15 cellular contexts compared by ENCODE assay signal in genomic region chr13:110422913-110423688, GRCh38.
DNase-seq lines count a peak whose midpoint lies in the region; ATAC-seq, FAIRE-seq and TF ChIP-seq lines count a peak whose summit lies in the region.
"Had no signal": no experiment of that assay in that cellular context is flagged by ENCODE, and none has a peak within 500 bp of the region (broad histone marks: within the 10 kb centered on the region; RNA-seq: fewer than 3 reads in every experiment).

No MANE protein-coding gene starts in this region.

- TF ChIP-seq POLR2A in sigmoid colon (IDR thresholded peaks at IDR 0.05) (no peak), spleen (IDR thresholded peaks at IDR 0.05) (no peak)

- H3K4me1 ChIP-seq in sigmoid colon: peaks cover 2 to 93% (median 81%) of the 10 kb centered on the region in 4 donors
- peaks cover 0 to 57% (median 22%) of the 10 kb centered on the region in 6 donors for H3K4me1 ChIP-seq in spleen

- 66 to 72% methylated on average over 12 of the region's 12 CpGs for WGBS in sigmoid colon, 2 donors
- 45 to 57% (median 53%) methylated on average over 12 of the region's 12 CpGs for WGBS in spleen, 5 donors

- H3K9me3 ChIP-seq in sigmoid colon (no peaks in the 10 kb centered on the region), spleen (no peaks in the 10 kb centered on the region)
- H3K9me3 ChIP-seq: neutrophil had no signal

- intact Hi-C loops in sigmoid colon (cut with DNase I): no loop called here
- intact Hi-C loops in spleen (cut with DNase I; ENCODE audit: low total_unique reads): loop anchor here (10.0 kb wide), 1 partner anchor 78 kb away; no protein-coding TSS in a partner anchor

- FAIRE-seq in RCC 7860 (lab: Jason Lieb, UNC): peak; percentile 89
- FAIRE-seq: endometrium, K562 had no signal

- DNase-seq in EH (ENCODE audit: low read depth): peak; percentile 46
- peak; percentile 33 for DNase-seq in RCC 7860 (ENCODE audit: low spot score)
- DNase-seq in fibroblast of peridontal ligament (ENCODE audit: extremely low read depth): peak; percentile 35
- no peak for DNase-seq in sigmoid colon
- DNase-seq in effector CD4-positive, alpha-beta T cell: no peak
- no peak for DNase-seq in spleen
- no peak for DNase-seq in activated CD8-positive, alpha-beta memory T cell treated with anti-CD3 and anti-CD28 coated beads for 24 hours
- DNase-seq: activated CD4-positive, alpha-beta T cell treated with anti-CD3 and anti-CD28 coated beads for 48 hours; NCI-H1930 had no signal

- TF ChIP-seq CTCF in sigmoid colon (IDR thresholded peaks at IDR 0.05) (no peak), spleen (IDR thresholded peaks at IDR 0.05 in 8 of 11, conservative IDR thresholded peaks at IDR 0.05 in 3 of 11) (no peak)

- H3K27me3 ChIP-seq in sigmoid colon (no peaks in the 10 kb centered on the region), spleen (replicated peaks in 1 of 7) (peaks cover 0 to 73% (median 3%) of the 10 kb centered on the region in 7 donors)

- no peak for ATAC-seq in GM19395 (IDR thresholded peaks at IDR 0.05; ENCODE audit: unreplicated experiment)
- ATAC-seq: K562 had no signal

- H3K4me3 ChIP-seq in sigmoid colon: no peak overlapping the region
- H3K4me3 ChIP-seq in spleen: no peak overlapping the region
- H3K4me3 ChIP-seq: K562, lung had no signal

- no peak for TF ChIP-seq EP300 in sigmoid colon (IDR thresholded peaks at IDR 0.05)

- H3K27ac ChIP-seq in sigmoid colon (peak overlapping the region; percentile 51 to 98 (median 90)), spleen (peak overlapping the region in 1 of 8 donors; percentile 11)
- H3K27ac ChIP-seq: C4-2B, neutrophil had no signal

- peaks cover 0 to 18% (median 0%) of the 10 kb centered on the region in 4 donors for H3K36me3 ChIP-seq in sigmoid colon
- peaks cover 0 to 17% (median 0%) of the 10 kb centered on the region in 6 donors for H3K36me3 ChIP-seq in spleen
- H3K36me3 ChIP-seq: neutrophil had no signal

Comparison
In these comparisons a context has a peak if more than half of its experiments do, and no peak if none do; other contexts are left out.
1. DNase-seq: peak in EH (single experiment), RCC 7860 (single experiment) and fibroblast of peridontal ligament (single experiment); none in sigmoid colon (single experiment), effector CD4-positive, alpha-beta T cell (single experiment), spleen (single experiment) and activated CD8-positive, alpha-beta memory T cell treated with anti-CD3 and anti-CD28 coated beads for 24 hours (single experiment).